Comparison of ENCODE assay signal across 7 cellular contexts in the genomic region with DNA sequence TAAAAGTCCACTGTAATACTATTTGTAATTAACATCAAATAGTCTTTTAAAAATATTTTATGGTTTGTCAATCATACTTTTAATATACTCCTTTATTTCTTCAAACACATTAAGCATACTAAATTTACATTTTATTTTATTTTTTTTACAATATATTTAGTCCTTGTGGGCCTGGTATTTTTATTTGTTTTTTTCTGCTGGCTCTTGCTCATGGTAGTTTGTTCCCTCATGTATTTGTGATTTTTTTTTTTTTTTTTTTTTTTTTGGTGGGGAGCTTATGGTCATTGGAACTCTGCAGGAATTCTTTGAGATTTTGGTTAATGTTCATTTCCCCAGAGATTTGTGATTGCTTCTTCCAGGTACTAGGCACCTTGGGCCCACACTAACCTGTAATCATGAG.
"Had no signal": no experiment of that assay in that cellular context is flagged by ENCODE, and none has a peak within 500 bp of the region (broad histone marks: within the 10 kb centered on the region; RNA-seq: fewer than 3 reads in every experiment).

No MANE protein-coding gene starts in this region.

- DNase-seq: IMR-90, KBM-7, KG1 had no signal

- H3K27ac ChIP-seq: HL-60, KMS-11 had no signal

- ATAC-seq: HepG2 had no signal

- H3K4me2 ChIP-seq: KMS-11 had no signal

- FAIRE-seq: HepG2, HTR-8/SVneo had no signal

- H3K9ac ChIP-seq: KMS-11 had no signal
